Comparison of ENCODE assay signal across 13 cellular contexts in genomic region chr20:33576432-33576883, GRCh38.
DNase-seq lines count a peak whose midpoint lies in the region; ATAC-seq, FAIRE-seq and TF ChIP-seq lines count a peak whose summit lies in the region.
"Had no signal": no experiment of that assay in that cellular context is flagged by ENCODE, and none has a peak within 500 bp of the region (broad histone marks: within the 10 kb centered on the region; RNA-seq: fewer than 3 reads in every experiment).

No MANE protein-coding gene starts in this region.

- H3K27ac ChIP-seq in VCaP (peak overlapping the region; percentile 54), keratinocyte (ENCODE audit: control insufficient read depth, insufficient read depth, low read length) (no peak overlapping the region)

- H3K9ac ChIP-seq in keratinocyte (ENCODE audit: control insufficient read depth, extremely low read depth, insufficient read depth, low read length), result no peak overlapping the region

- no peak overlapping the region for H3K4me3 Mint-ChIP-seq in Calu3 (ENCODE audit: low read depth, unreplicated experiment)
- H3K4me3 Mint-ChIP-seq in activated CD4-positive, alpha-beta T cell treated with anti-CD3 and anti-CD28 coated beads, Interleukin-2, amount 10 ng/mL, durations not matched to agents 7 days and 5 days, result no peak overlapping the region
- no peak overlapping the region for H3K4me3 Mint-ChIP-seq in stimulated activated effector memory CD8-positive, alpha-beta T cell treated with anti-CD3 and anti-CD28 coated beads, Interleukin-12 subunit alpha, Interleukin-12 subunit beta, amount 100 ng/mL, for 72 hours
- H3K4me3 Mint-ChIP-seq: activated naive CD4-positive, alpha-beta T cell treated with anti-CD3 and anti-CD28 coated beads, Interleukin-2, amount 50 U/mL, for 24 hours; HFFc6; type B pancreatic cell had no signal

- TF ChIP-seq CTCF in Calu3 (IDR thresholded peaks at IDR 0.05; ENCODE audit: unreplicated experiment) (no peak), VCaP (conservative IDR thresholded peaks at IDR 0.05) (peak; percentile 51; the same call in 1 of the 2 replicates), keratinocyte (optimal IDR thresholded peaks at IDR 0.05 in 1 of 3, IDR thresholded peaks at IDR 0.05 in 1 of 3, conservative IDR thresholded peaks at IDR 0.05 in 1 of 3; ENCODE audit: extremely low read depth in 1 of 3, insufficient read depth in 2 of 3, low read length in 3 of 3) (peak in 2 of 3 experiments; percentile 48 to 60)

- dilution Hi-C loops in keratinocyte (cut with MboI; ENCODE audit: extremely low pct_ligation_motif_present, low sequenced_read_pairs), result no loop called here

- H3K9me1 ChIP-seq in keratinocyte (ENCODE audit: control insufficient read depth, extremely low read depth, insufficient read depth, low read length), result no peaks in the 10 kb centered on the region

- no peak overlapping the region for H3K27ac Mint-ChIP-seq in Calu3 (ENCODE audit: unreplicated experiment)
- H3K27ac Mint-ChIP-seq in activated CD4-positive, alpha-beta T cell treated with anti-CD3 and anti-CD28 coated beads, Interleukin-2, amount 10 ng/mL, durations not matched to agents 7 days and 5 days, result no peak overlapping the region
- H3K27ac Mint-ChIP-seq in stimulated activated effector memory CD8-positive, alpha-beta T cell treated with anti-CD3 and anti-CD28 coated beads, Interleukin-12 subunit alpha, Interleukin-12 subunit beta, amount 100 ng/mL, for 72 hours, result no peak overlapping the region
- H3K27ac Mint-ChIP-seq: activated naive CD4-positive, alpha-beta T cell treated with anti-CD3 and anti-CD28 coated beads, Interleukin-2, amount 50 U/mL, for 24 hours; HFFc6; type B pancreatic cell had no signal

- DNase-seq in Calu3 (peak; percentile 28), NCI-H1105 treated with DMSO at 0.1 percent for 48 hours (lab: John Stamatoyannopoulos, UW) (peak; percentile 70), keratinocyte (ENCODE audit: low read depth, low spot score) (no peak), AG08395 (ENCODE audit: low spot score) (no peak)
- DNase-seq in activated CD4-positive, alpha-beta T cell treated with anti-CD3 and anti-CD28 coated beads, Interleukin-2, amount 10 ng/mL, durations not matched to agents 7 days and 5 days, result no peak
- no peak for DNase-seq in stimulated activated effector memory CD8-positive, alpha-beta T cell treated with anti-CD3 and anti-CD28 coated beads, Interleukin-12 subunit alpha, Interleukin-12 subunit beta, amount 100 ng/mL, for 72 hours (ENCODE audit: low spot score in 2 of 2)
- DNase-seq: effector memory CD4-positive, alpha-beta T cell; HFFc6; NCI-H226 had no signal

- H2AFZ ChIP-seq in keratinocyte (ENCODE audit: control insufficient read depth, low read length), result peak overlapping the region; percentile 10

- H3K79me2 ChIP-seq in keratinocyte (ENCODE audit: control insufficient read depth, insufficient read depth, low read length), result no peaks in the 10 kb centered on the region

- no peaks in the 10 kb centered on the region for H3K27me3 Mint-ChIP-seq in Calu3 (ENCODE audit: unreplicated experiment)
- no peaks in the 10 kb centered on the region for H3K27me3 Mint-ChIP-seq in activated CD4-positive, alpha-beta T cell treated with anti-CD3 and anti-CD28 coated beads, Interleukin-2, amount 10 ng/mL, durations not matched to agents 7 days and 5 days
- H3K27me3 Mint-ChIP-seq: activated naive CD4-positive, alpha-beta T cell treated with anti-CD3 and anti-CD28 coated beads, Interleukin-2, amount 50 U/mL, for 24 hours; type B pancreatic cell had no signal

- H3K4me1 Mint-ChIP-seq in Calu3 (ENCODE audit: low read depth, unreplicated experiment), result peaks cover 3% of the 10 kb centered on the region
- H3K4me1 Mint-ChIP-seq in activated CD4-positive, alpha-beta T cell treated with anti-CD3 and anti-CD28 coated beads, Interleukin-2, amount 10 ng/mL, durations not matched to agents 7 days and 5 days, result peaks cover 1% of the 10 kb centered on the region
- peaks cover 14% of the 10 kb centered on the region for H3K4me1 Mint-ChIP-seq in stimulated activated effector memory CD8-positive, alpha-beta T cell treated with anti-CD3 and anti-CD28 coated beads, Interleukin-12 subunit alpha, Interleukin-12 subunit beta, amount 100 ng/mL, for 72 hours

- H3K36me3 ChIP-seq in keratinocyte (ENCODE audit: control insufficient read depth in 2 of 2, extremely low read depth in 1 of 2, insufficient read depth in 2 of 2, low read length in 2 of 2), result no peaks in the 10 kb centered on the region

- no peaks in the 10 kb centered on the region for H3K27me3 ChIP-seq in keratinocyte (ENCODE audit: control insufficient read depth, extremely low read depth, insufficient read depth, low read length)

- FAIRE-seq in keratinocyte (lab: Jason Lieb, UNC), result no peak

- H3K4me1 ChIP-seq in keratinocyte (ENCODE audit: control insufficient read depth, extremely low read depth, insufficient read depth, low read length), result peaks cover 6% of the 10 kb centered on the region

- ATAC-seq in stimulated activated effector memory CD8-positive, alpha-beta T cell treated with anti-CD3 and anti-CD28 coated beads, Interleukin-12 subunit alpha, Interleukin-12 subunit beta, amount 100 ng/mL, for 72 hours, result no peak
- ATAC-seq in HG03457 (IDR thresholded peaks at IDR 0.05; ENCODE audit: unreplicated experiment), result no peak

- POLR2A ChIA-PET in activated CD4-positive, alpha-beta T cell treated with anti-CD3 and anti-CD28 coated beads, Interleukin-2, amount 10 ng/mL, durations not matched to agents 7 days and 5 days (lab: Charles Lee), result no interaction called here

- no peaks in the 10 kb centered on the region for H3K9me3 ChIP-seq in keratinocyte (ENCODE audit: control insufficient read depth, low read depth, low read length)

- no peak overlapping the region for H3K4me3 ChIP-seq in keratinocyte (ENCODE audit: control insufficient read depth in 2 of 3, extremely low read depth in 1 of 3, insufficient read depth in 2 of 3, low read depth in 1 of 3, low read length in 3 of 3)

- no TSS peak for BruUV-seq in Calu3 (replicated peaks; lab: Mats Ljungman, UMichigan)

- peak overlapping the region; percentile 6 for H3K4me2 ChIP-seq in keratinocyte (ENCODE audit: control insufficient read depth, extremely low read depth, insufficient read depth, low read depth, low read length)

- H3K9me3 Mint-ChIP-seq in Calu3 (ENCODE audit: low read depth, unreplicated experiment), result no peaks in the 10 kb centered on the region
- no peaks in the 10 kb centered on the region for H3K9me3 Mint-ChIP-seq in activated CD4-positive, alpha-beta T cell treated with anti-CD3 and anti-CD28 coated beads, Interleukin-2, amount 10 ng/mL, durations not matched to agents 7 days and 5 days
- H3K9me3 Mint-ChIP-seq in stimulated activated effector memory CD8-positive, alpha-beta T cell treated with anti-CD3 and anti-CD28 coated beads, Interleukin-12 subunit alpha, Interleukin-12 subunit beta, amount 100 ng/mL, for 72 hours, result no peaks in the 10 kb centered on the region
- H3K9me3 Mint-ChIP-seq: activated naive CD4-positive, alpha-beta T cell treated with anti-CD3 and anti-CD28 coated beads, Interleukin-2, amount 50 U/mL, for 24 hours; HFFc6 had no signal

- H4K20me1 ChIP-seq in keratinocyte (ENCODE audit: control insufficient read depth, extremely low read depth, insufficient read depth, low read length), result no peaks in the 10 kb centered on the region

- CTCF ChIA-PET in Calu3 (lab: Charles Lee), result interaction anchor here (1.0 kb wide), 1 partner anchor 21 kb away, joined by 6 read pairs; no protein-coding TSS in a partner anchor
- CTCF ChIA-PET in activated CD4-positive, alpha-beta T cell treated with anti-CD3 and anti-CD28 coated beads, Interleukin-2, amount 10 ng/mL, durations not matched to agents 7 days and 5 days (lab: Charles Lee), result no interaction called here

- no peaks in the 10 kb centered on the region for H3K36me3 Mint-ChIP-seq in Calu3 (ENCODE audit: insufficient read depth, unreplicated experiment)
- H3K36me3 Mint-ChIP-seq in activated CD4-positive, alpha-beta T cell treated with anti-CD3 and anti-CD28 coated beads, Interleukin-2, amount 10 ng/mL, durations not matched to agents 7 days and 5 days (ENCODE audit: low read depth), result no peaks in the 10 kb centered on the region
- H3K36me3 Mint-ChIP-seq in stimulated activated effector memory CD8-positive, alpha-beta T cell treated with anti-CD3 and anti-CD28 coated beads, Interleukin-12 subunit alpha, Interleukin-12 subunit beta, amount 100 ng/mL, for 72 hours, result peaks cover 5% of the 10 kb centered on the region

- intact Hi-C loops in Calu3 (cut with micrococcal nuclease; ENCODE audit: unreplicated experiment), result no loop called here

Comparison
In these comparisons a context has a peak if more than half of its experiments do, and no peak if none do; other contexts are left out.
1. DNase-seq: peak in Calu3 (single experiment) and NCI-H1105 treated with DMSO at 0.1 percent for 48 hours (single experiment); none in keratinocyte (single experiment), activated CD4-positive, alpha-beta T cell treated with anti-CD3 and anti-CD28 coated beads, Interleukin-2, amount 10 ng/mL, durations not matched to agents 7 days and 5 days (single experiment), AG08395 (single experiment) and stimulated activated effector memory CD8-positive, alpha-beta T cell treated with anti-CD3 and anti-CD28 coated beads, Interleukin-12 subunit alpha, Interleukin-12 subunit beta, amount 100 ng/mL, for 72 hours (0 of 2).